1 cellular context compared by ENCODE assay signal in genomic region chr17:81049372-81049911, GRCh38.
TF ChIP-seq lines count a peak whose summit lies in the region.

No MANE protein-coding gene starts in this region.

TF ChIP-seq in A549, 52 proteins besides CTCF, POLR2A, EP300 and RAD21 (continued from another document):
- TF ChIP-seq RNF2 (IDR thresholded peaks at IDR 0.05; ENCODE audit: borderline replicate concordance, low read depth) = no peak
- no peak for TF ChIP-seq RFX5 (IDR thresholded peaks at IDR 0.05)
- no peak for TF ChIP-seq HOXA7 (CRISPR knock-in tag; IDR thresholded peaks at IDR 0.05)
- TF ChIP-seq ESRRA (IDR thresholded peaks at IDR 0.05; ENCODE audit: borderline replicate concordance, low read length) = no peak
